In the genomic region with DNA sequence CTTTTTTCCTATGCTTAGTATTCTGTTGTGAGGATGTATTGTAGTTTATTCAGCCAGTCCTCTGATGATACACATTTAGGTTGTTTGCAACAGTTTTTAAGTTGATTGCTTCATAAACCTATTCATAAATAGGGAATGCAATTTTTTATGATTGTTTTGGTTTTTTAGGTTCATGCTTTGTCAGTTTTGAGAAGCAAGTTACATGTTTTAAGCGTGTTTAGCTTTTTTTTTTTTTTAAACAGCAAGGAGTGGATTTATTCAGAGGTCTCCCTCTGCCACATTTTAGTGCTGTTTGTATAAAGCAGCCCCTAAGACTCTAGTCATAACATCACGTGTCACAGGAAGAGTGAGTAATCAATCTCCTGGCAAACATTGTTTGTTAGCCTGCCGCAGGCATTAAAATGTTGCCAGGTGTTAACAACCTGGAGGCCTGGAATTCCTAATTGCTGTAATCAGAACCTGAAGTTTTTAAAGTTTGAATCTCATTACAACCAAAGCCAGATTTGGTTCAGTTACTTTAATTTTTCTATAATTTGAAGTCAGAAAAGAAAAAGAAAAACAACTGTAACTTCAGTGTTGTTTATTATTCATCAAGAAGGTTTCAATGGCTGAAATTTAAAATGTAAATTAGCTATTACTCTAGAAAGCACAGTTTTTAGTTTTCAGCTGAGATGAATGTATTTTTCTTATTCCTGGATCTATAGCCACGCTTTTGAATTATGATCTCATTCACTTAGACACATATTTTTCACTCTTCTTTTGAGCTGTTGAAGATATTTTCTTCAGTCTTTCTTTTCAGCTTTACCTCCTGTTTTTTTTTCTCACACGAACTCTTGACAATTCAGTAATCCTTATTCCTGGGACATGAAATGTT, we compare ENCODE assay signal across 9 cellular contexts. TPM values are rescaled to one million over a fixed set of nuclear protein-coding genes. Genes with fewer than 3 reads are reported as not detected.
A peak's percentile ranks its signal among the peaks of the same experiment; 100 is the strongest.
DNase-seq lines count a peak whose midpoint lies in the region; ATAC-seq, FAIRE-seq and TF ChIP-seq lines count a peak whose summit lies in the region.
"Had no signal": no experiment of that assay in that cellular context is flagged by ENCODE, and none has a peak within 500 bp of the region (broad histone marks: within the 10 kb centered on the region; RNA-seq: fewer than 3 reads in every experiment).

No MANE protein-coding gene starts in this region.

- H3K9me3 Mint-ChIP-seq in nephron, result no peaks in the 10 kb centered on the region

- intact Hi-C loops in kidney (cut with DNase I), result no loop called here

- no peaks in the 10 kb centered on the region for H3K9me3 ChIP-seq in kidney (ENCODE audit: control insufficient read depth in 1 of 2, low read length in 2 of 2)
- H3K9me3 ChIP-seq: thoracic aorta had no signal

- H3K4me3 Mint-ChIP-seq in nephron, result no peak overlapping the region

- peak; percentile 27 for DNase-seq in H7
- DNase-seq in NCI-H226, result peak; percentile 72
- peak; percentile 59 to 74 for DNase-seq in cardiac fibroblast (ENCODE audit: low read depth in 2 of 2)
- DNase-seq in kidney, result no peak

- no peak overlapping the region for H3K9ac ChIP-seq in kidney (ENCODE audit: low read length in 2 of 2)

- no peak for FAIRE-seq in kidney (lab: Jason Lieb, UNC)

- H3K27me3 ChIP-seq in H7 (ENCODE audit: control insufficient read depth, insufficient read depth, low read length), result no peaks in the 10 kb centered on the region

- peaks cover 14% of the 10 kb centered on the region for H3K36me3 Mint-ChIP-seq in nephron (ENCODE audit: low read depth)

- ATAC-seq in HG02610 (IDR thresholded peaks at IDR 0.05; ENCODE audit: unreplicated experiment) (no peak), HG02642 (IDR thresholded peaks at IDR 0.05; ENCODE audit: poor library complexity, unreplicated experiment) (no peak)

- no peak for TF ChIP-seq CTCF in cardiac fibroblast (IDR thresholded peaks at IDR 0.05; ENCODE audit: low read depth, low read length)
- TF ChIP-seq CTCF in nephron (IDR thresholded peaks at IDR 0.05; ENCODE audit: unreplicated experiment in 3 of 3), result no peak
- TF ChIP-seq CTCF in kidney (IDR thresholded peaks at IDR 0.05; ENCODE audit: borderline replicate concordance, extremely low read depth, insufficient read depth), result no peak

- H3K4me1 Mint-ChIP-seq in nephron, result peaks cover 11% of the 10 kb centered on the region

- H3K4me1 ChIP-seq in kidney (ENCODE audit: control insufficient read depth in 1 of 2, insufficient read depth in 1 of 2, low read depth in 1 of 2, low read length in 2 of 2), result no peaks in the 10 kb centered on the region

- H3K27ac ChIP-seq in kidney (ENCODE audit: low read depth in 2 of 2, low read length in 2 of 2), result no peak overlapping the region
- H3K27ac ChIP-seq: thoracic aorta had no signal

- peak overlapping the region in 2 of 3 experiments; percentile 2 to 34 for H3K27ac Mint-ChIP-seq in nephron

- no peaks in the 10 kb centered on the region for H3K36me3 ChIP-seq in H7 (replicated peaks; ENCODE audit: control insufficient read depth, insufficient read depth, low read length)
- H3K36me3 ChIP-seq in kidney (ENCODE audit: control insufficient read depth in 1 of 2, insufficient read depth in 2 of 2, low read length in 2 of 2), result no peaks in the 10 kb centered on the region
- H3K36me3 ChIP-seq: thoracic aorta had no signal

- H3K4me3 ChIP-seq in H7 (ENCODE audit: insufficient read depth, low read depth, low read length), result no peak overlapping the region
- no peak overlapping the region for H3K4me3 ChIP-seq in cardiac fibroblast (replicated peaks in 1 of 2; ENCODE audit: low read depth in 2 of 2, low read length in 2 of 2)
- H3K4me3 ChIP-seq in kidney (ENCODE audit: low read length in 2 of 2), result no peak overlapping the region
- H3K4me3 ChIP-seq: lung, thoracic aorta had no signal

- no peaks in the 10 kb centered on the region for H3K27me3 Mint-ChIP-seq in nephron (ENCODE audit: low read depth)

RNA-seq across cellular contexts. Expression of gene KCNS1, which starts 59.2 kb away (rescaled TPM):
- total RNA-seq in H7 (2014; rRNA removed; shearing (Covaris generic)), result 0.18 and 0.59 TPM in 2 replicates
- total RNA-seq in kidney, result 2.9 TPM
- polyA plus RNA-seq in kidney (ENCODE audit: insufficient read depth, low read depth, low replicate concordance), result 0.19 TPM
- total RNA-seq: thoracic aorta had no signal
